ENCODE assay signal across 10 cellular contexts in the genomic region with DNA sequence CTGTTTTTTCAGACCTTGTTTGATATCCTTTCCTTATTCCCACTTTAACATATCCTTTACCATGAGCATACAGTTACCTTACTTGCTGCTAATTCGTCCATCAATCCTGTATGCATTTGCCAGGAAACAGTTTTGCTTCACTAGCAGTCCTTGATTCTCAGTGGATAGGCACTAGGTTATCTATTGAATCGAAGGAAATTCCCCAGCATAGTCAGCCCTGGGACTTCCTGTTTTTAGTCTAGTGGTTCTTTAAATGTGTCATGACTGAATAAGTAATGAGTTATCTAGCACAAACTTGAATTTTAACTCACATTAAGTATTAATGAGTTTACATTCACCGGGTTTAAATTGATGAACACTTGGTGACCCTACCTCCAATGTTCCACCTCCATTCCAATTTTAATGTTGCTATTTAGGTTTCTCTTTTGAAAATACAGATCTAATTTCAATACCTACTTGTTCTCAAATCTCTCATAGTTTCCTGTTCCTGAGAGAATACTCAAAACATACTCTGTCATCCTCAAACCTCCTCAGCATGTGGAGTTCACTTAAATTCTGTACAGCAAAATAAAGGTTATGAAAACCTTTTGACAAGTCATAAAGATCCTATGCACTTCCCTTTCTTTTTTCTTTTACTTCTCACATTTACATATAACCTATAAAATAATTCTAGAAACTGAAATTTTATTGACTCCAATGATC.
DNase-seq lines count a peak whose midpoint lies in the region; ATAC-seq and TF ChIP-seq lines count a peak whose summit lies in the region.
"Had no signal": no experiment of that assay in that cellular context is flagged by ENCODE, and none has a peak within 500 bp of the region (broad histone marks: within the 10 kb centered on the region; RNA-seq: fewer than 3 reads in every experiment).

No MANE protein-coding gene starts in this region.

- no peaks in the 10 kb centered on the region for H3K9me3 ChIP-seq in MM.1S (replicated peaks; ENCODE audit: insufficient read depth, low read length)

- no peak for TF ChIP-seq CTCF in MM.1S (IDR thresholded peaks at IDR 0.05; ENCODE audit: low read length)
- no peak for TF ChIP-seq CTCF in omental fat pad (IDR thresholded peaks at IDR 0.05)

- no peaks in the 10 kb centered on the region for H3F3A ChIP-seq in MM.1S (ENCODE audit: insufficient read depth, low read length)

- no peak overlapping the region; the same call in 1 of the 2 replicates for H3K4me3 ChIP-seq in MM.1S (ENCODE audit: low read length)
- H3K4me3 ChIP-seq: PC-9 had no signal

- no peak for DNase-seq in activated CD4-positive, CD25-positive, alpha-beta regulatory T cell (lab: John Stamatoyannopoulos, UW)
- DNase-seq in MM.1S = peak; percentile 48
- DNase-seq in renal cortical epithelial cell (ENCODE audit: low read depth) = peak; percentile 83
- DNase-seq in RKO (ENCODE audit: low spot score) = no peak
- no peak for DNase-seq in posterior vena cava (ENCODE audit: low spot score)
- no peak for DNase-seq in omental fat pad (ENCODE audit: low spot score)
- DNase-seq: PC-9 had no signal

- no peaks in the 10 kb centered on the region for H4K20me1 ChIP-seq in MM.1S (ENCODE audit: insufficient read depth, low read length)

- intact Hi-C loops in posterior vena cava (cut with DNase I) = no loop called here

- ATAC-seq in activated CD4-positive, CD25-positive, alpha-beta regulatory T cell treated with anti-CD3 and anti-CD28 coated beads, Interleukin-2, amount 50 U/mL, for 24 hours = peak; percentile 56 to 65
- ATAC-seq in HG02798 (IDR thresholded peaks at IDR 0.05; ENCODE audit: poor library complexity, unreplicated experiment) = peak; percentile 90
- no peak for ATAC-seq in omental fat pad (ENCODE audit: low FRiP score)
- ATAC-seq: HCT116 had no signal

- H2AFZ ChIP-seq in MM.1S (ENCODE audit: low read length) = peak overlapping the region; percentile 49; the same call in 1 of the 2 replicates
- H2AFZ ChIP-seq: PC-9 had no signal

- no peak overlapping the region for H3K9ac ChIP-seq in MM.1S (ENCODE audit: low read length)

- H3K4me1 ChIP-seq in MM.1S (ENCODE audit: low read length) = peaks cover 15% of the 10 kb centered on the region

- no peaks in the 10 kb centered on the region for H3K27me3 ChIP-seq in MM.1S (replicated peaks; ENCODE audit: insufficient read depth, low read length)

- H3K27ac ChIP-seq in MM.1S (ENCODE audit: low read length) = peak overlapping the region; percentile 13; the same call in 1 of the 2 replicates
- H3K27ac ChIP-seq: PC-9 had no signal

- H3K9me2 ChIP-seq in MM.1S (replicated peaks; ENCODE audit: insufficient read depth, low read length) = 0 out of 2 replicates have a peak, but pooled peaks cover 4% of the 10 kb centered on the region

- H3K4me2 ChIP-seq in MM.1S (ENCODE audit: low read depth, low read length) = peak overlapping the region; percentile 39
- H3K4me2 ChIP-seq: PC-9 had no signal

- no peaks in the 10 kb centered on the region for H3K36me3 ChIP-seq in MM.1S (replicated peaks; ENCODE audit: insufficient read depth, low read length)

- H3K79me2 ChIP-seq in MM.1S (ENCODE audit: low read length) = no peaks in the 10 kb centered on the region

Comparison
In these comparisons a context has a peak if more than half of its experiments do, and no peak if none do; other contexts are left out.
1. DNase-seq: peak in MM.1S (single experiment) and renal cortical epithelial cell (single experiment); none in activated CD4-positive, CD25-positive, alpha-beta regulatory T cell (0 of 4), RKO (single experiment), posterior vena cava (single experiment) and omental fat pad (single experiment).